ENCODE assay signal across 8 cellular contexts in genomic region chr1:34885405-34886247, GRCh38. TPM values are rescaled to one million over a fixed set of nuclear protein-coding genes. Genes with fewer than 3 reads are reported as not detected.
DNase-seq lines count a peak whose midpoint lies in the region; ATAC-seq and TF ChIP-seq lines count a peak whose summit lies in the region.

No MANE protein-coding gene starts in this region.

- H3K9me3 ChIP-seq in HAP-1 (no peaks in the 10 kb centered on the region), gastroesophageal sphincter (peaks cover 0 to 4% (median 0%) of the 10 kb centered on the region in 3 donors), sigmoid colon (no peaks in the 10 kb centered on the region)

- ATAC-seq in gastroesophageal sphincter, result peak; percentile 69
- no peak for ATAC-seq in GM21717 (IDR thresholded peaks at IDR 0.05; ENCODE audit: unreplicated experiment)

- no peak for TF ChIP-seq CTCF in gastroesophageal sphincter (IDR thresholded peaks at IDR 0.05)
- TF ChIP-seq CTCF in sigmoid colon (IDR thresholded peaks at IDR 0.05), result no peak

- DNase-seq in HAP-1 (ENCODE audit: low spot score in 2 of 2), result peak; percentile 45 to 87
- peak; percentile 38 for DNase-seq in activated T-cell treated with anti-CD3 and anti-CD28 coated beads for 4 hours
- DNase-seq in sigmoid colon, result no peak
- DNase-seq in UCSD-AML1 (lab: John Stamatoyannopoulos, UW; ENCODE audit: unreplicated experiment), result no peak
- DNase-seq in H4 (ENCODE audit: low spot score), result no peak
- no peak for DNase-seq in OCI-M1 (lab: John Stamatoyannopoulos, UW)

- TF ChIP-seq EP300 in gastroesophageal sphincter (IDR thresholded peaks at IDR 0.05) (no peak), sigmoid colon (IDR thresholded peaks at IDR 0.05) (no peak)

- WGBS in gastroesophageal sphincter (ENCODE audit: low coverage in 1 of 2), 2 donors, result 8% methylated on average over 8 of the region's 80 CpGs; no CpG with 5 or more reads in 1 of the 2 donors
- WGBS in sigmoid colon, 2 donors, result 3 to 4% methylated on average over 80 of the region's 80 CpGs

- peak overlapping the region; percentile 23 for H3K4me3 ChIP-seq in HAP-1
- H3K4me3 ChIP-seq in gastroesophageal sphincter, result peak overlapping the region in 1 of 2 donors; percentile 43
- H3K4me3 ChIP-seq in sigmoid colon, result peak overlapping the region in 3 of 4 donors; percentile 21 to 42 (median 38)

- 0 out of 2 replicates have a peak, but pooled peaks cover 4% of the 10 kb centered on the region for H3K4me1 ChIP-seq in HAP-1
- peaks cover 0 to 14% (median 9%) of the 10 kb centered on the region in 3 donors for H3K4me1 ChIP-seq in gastroesophageal sphincter
- H3K4me1 ChIP-seq in sigmoid colon, result peaks cover 0 to 12% (median 10%) of the 10 kb centered on the region in 4 donors

- H3K36me3 ChIP-seq in HAP-1 (replicated peaks), result no peaks in the 10 kb centered on the region
- H3K36me3 ChIP-seq in gastroesophageal sphincter, result no peaks in the 10 kb centered on the region
- no peaks in the 10 kb centered on the region for H3K36me3 ChIP-seq in sigmoid colon

- H3K27me3 ChIP-seq in HAP-1 (ENCODE audit: low read depth), result peaks cover 2% of the 10 kb centered on the region; the same call in 1 of the 2 replicates
- peaks cover 80% of the 10 kb centered on the region for H3K27me3 ChIP-seq in gastroesophageal sphincter
- H3K27me3 ChIP-seq in sigmoid colon, result peaks cover 17 to 40% (median 35%) of the 10 kb centered on the region in 3 donors

- no peak overlapping the region for H3K27ac ChIP-seq in gastroesophageal sphincter
- no peak overlapping the region for H3K27ac ChIP-seq in sigmoid colon

- TF ChIP-seq POLR2A in gastroesophageal sphincter (IDR thresholded peaks at IDR 0.05) (no peak), sigmoid colon (IDR thresholded peaks at IDR 0.05) (no peak)

- intact Hi-C loops in sigmoid colon (cut with DNase I), result no loop called here

- in situ Hi-C loops in HAP-1 (cut with MboI; ENCODE audit: low sequenced_read_pairs), result no loop called here

RNA-seq across cellular contexts. Expression of gene SMIM12, which starts 26.1 kb away (rescaled TPM):
- total RNA-seq in gastroesophageal sphincter (10 to 100 TPM; 34.2 to 52.0 (median 37.8) TPM), sigmoid colon (10 to 100 TPM; 18.0 to 25.3 (median 23.7) TPM)
- polyA plus RNA-seq in sigmoid colon, result 10 to 100 TPM; 43.2 to 63.1 (median 45.1) TPM
- total RNA-seq in H4 (2014; rRNA removed; shearing (Covaris generic)), result 29.8 and 34.9 TPM in 2 replicates

RNA-seq across cellular contexts. Expression of gene DLGAP3, which starts 43.8 kb away (rescaled TPM):
- under 1 TPM in 2 of 4 donors, not detected in 2; 0.12 to 0.13 TPM for total RNA-seq in gastroesophageal sphincter
- under 1 TPM; 0.36 to 0.68 (median 0.52) TPM for total RNA-seq in sigmoid colon
- polyA plus RNA-seq in sigmoid colon, result under 1 TPM in 1 of 3 donors, not detected in 2; 0.63 TPM
- 0.04 TPM in 1 of 2 replicates, not detected in the other for total RNA-seq in H4 (2014; rRNA removed; shearing (Covaris generic))

Comparison
In these comparisons a context has a peak if more than half of its experiments do, and no peak if none do; other contexts are left out.
1. DNase-seq: peak in HAP-1 (2 of 2) and activated T-cell treated with anti-CD3 and anti-CD28 coated beads for 4 hours (single experiment); none in sigmoid colon (single experiment), UCSD-AML1 (single experiment), H4 (single experiment) and OCI-M1 (single experiment).